ENCODE assay signal across 1 cellular context in the genomic region with DNA sequence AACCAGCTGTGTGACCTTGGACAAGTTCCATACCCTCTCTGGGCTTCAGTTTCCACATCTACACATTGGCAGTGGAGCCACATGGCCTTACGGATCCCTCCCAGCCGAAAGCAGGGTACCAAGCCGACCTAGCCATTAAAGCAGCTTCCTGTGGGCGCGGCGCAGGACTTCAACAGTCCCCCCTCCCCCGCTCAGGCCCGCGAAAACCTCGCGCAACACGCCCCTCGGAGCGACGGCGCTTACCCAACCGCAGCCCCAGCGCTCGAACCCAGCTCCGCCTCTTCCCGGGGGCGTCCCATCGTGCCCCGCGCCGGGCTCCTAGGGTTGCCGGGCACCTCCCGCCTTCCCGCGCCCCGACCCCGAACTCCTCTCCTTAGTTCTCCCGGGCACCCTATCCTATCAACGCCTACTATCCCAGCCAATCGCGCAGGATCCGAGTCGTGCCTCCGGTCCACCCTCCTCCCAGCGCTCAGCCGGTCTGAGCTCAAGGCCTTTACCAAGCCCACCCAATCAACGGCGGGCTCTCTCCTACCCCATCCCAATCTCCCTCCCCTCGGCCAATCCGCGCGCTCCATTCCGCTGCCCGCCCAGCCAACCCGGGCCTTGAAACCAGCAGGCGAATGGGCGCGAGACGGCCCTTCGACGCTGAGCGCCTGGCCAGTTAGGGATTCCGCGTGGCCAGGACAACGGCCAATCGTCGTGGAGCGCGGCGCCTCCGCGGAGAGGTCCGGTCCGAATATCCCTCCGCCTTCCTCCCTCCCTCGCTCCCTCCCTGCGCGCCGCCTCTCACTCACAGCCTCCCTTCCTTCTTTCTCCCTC.
TF ChIP-seq lines count a peak whose summit lies in the region.

A gene (plus strand): TSS at position 767 of the 819 bp plus-strand sequence. CDS start 326 bp downstream, outside the sequence.

TF ChIP-seq in HepG2, 621 proteins besides CTCF, POLR2A, EP300 and RAD21 (continued from another document and continues in another):
- TF ChIP-seq, protein P1, sequence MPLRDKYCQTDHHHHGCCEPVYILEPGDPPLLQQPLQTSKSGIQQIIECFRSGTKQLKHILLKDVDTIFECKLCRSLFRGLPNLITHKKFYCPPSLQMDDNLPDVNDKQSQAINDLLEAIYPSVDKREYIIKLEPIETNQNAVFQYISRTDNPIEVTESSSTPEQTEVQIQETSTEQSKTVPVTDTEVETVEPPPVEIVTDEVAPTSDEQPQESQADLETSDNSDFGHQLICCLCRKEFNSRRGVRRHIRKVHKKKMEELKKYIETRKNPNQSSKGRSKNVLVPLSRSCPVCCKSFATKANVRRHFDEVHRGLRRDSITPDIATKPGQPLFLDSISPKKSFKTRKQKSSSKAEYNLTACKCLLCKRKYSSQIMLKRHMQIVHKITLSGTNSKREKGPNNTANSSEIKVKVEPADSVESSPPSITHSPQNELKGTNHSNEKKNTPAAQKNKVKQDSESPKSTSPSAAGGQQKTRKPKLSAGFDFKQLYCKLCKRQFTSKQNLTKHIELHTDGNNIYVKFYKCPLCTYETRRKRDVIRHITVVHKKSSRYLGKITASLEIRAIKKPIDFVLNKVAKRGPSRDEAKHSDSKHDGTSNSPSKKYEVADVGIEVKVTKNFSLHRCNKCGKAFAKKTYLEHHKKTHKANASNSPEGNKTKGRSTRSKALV (CRISPR knock-in tag; IDR thresholded peaks at IDR 0.05): peak; percentile 22; the same call in 1 of the 2 replicates
- TF ChIP-seq ZFP37 (CRISPR knock-in tag; IDR thresholded peaks at IDR 0.05; ENCODE audit: borderline replicate concordance) (peak; percentile 21), ZFP62 (CRISPR knock-in tag; IDR thresholded peaks at IDR 0.05) (no peak), ZNF225 (CRISPR knock-in tag; IDR thresholded peaks at IDR 0.05) (peak; percentile 44; the same call in 1 of the 2 replicates), ZC3H13 (CRISPR knock-in tag; IDR thresholded peaks at IDR 0.05) (peak; percentile 98), PHF5A (CRISPR knock-in tag; IDR thresholded peaks at IDR 0.05; ENCODE audit: low read depth, unreplicated experiment) (peak; percentile 5), HES4 (CRISPR knock-in tag; IDR thresholded peaks at IDR 0.05; ENCODE audit: borderline replicate concordance) (peak; percentile 75; the same call in 1 of the 2 replicates), ZNF432 (CRISPR knock-in tag; IDR thresholded peaks at IDR 0.05; ENCODE audit: borderline replicate concordance) (no peak), RFXAP (CRISPR knock-in tag; IDR thresholded peaks at IDR 0.05; ENCODE audit: borderline replicate concordance) (peak; percentile 99), SMAD9 (CRISPR knock-in tag; IDR thresholded peaks at IDR 0.05) (no peak), ETV5 (CRISPR knock-in tag; IDR thresholded peaks at IDR 0.05; ENCODE audit: borderline replicate concordance) (peak; percentile 93), ZNF441 (CRISPR knock-in tag; IDR thresholded peaks at IDR 0.05; ENCODE audit: borderline replicate concordance) (peak; percentile 14), HNF4G (IDR thresholded peaks at IDR 0.05; ENCODE audit: borderline replicate concordance, low read depth, low read length) (no peak), HNF4G (CRISPR knock-in tag; IDR thresholded peaks at IDR 0.05; ENCODE audit: borderline replicate concordance, low read depth) (0 out of 2 replicates have a peak, but pooled peaks have one; percentile 47), ZKSCAN8 (CRISPR knock-in tag; IDR thresholded peaks at IDR 0.05; ENCODE audit: borderline replicate concordance) (0 out of 2 replicates have a peak, but pooled peaks have one; percentile 62), ATF1 (CRISPR knock-in tag; IDR thresholded peaks at IDR 0.05) (peak; percentile 89), SAFB2 (CRISPR knock-in tag; IDR thresholded peaks at IDR 0.05; ENCODE audit: borderline replicate concordance, low read depth) (peak; percentile 64; the same call in 1 of the 2 replicates), IKZF1 (IDR thresholded peaks at IDR 0.05) (no peak), ZNF780A (CRISPR knock-in tag; IDR thresholded peaks at IDR 0.05) (0 out of 2 replicates have a peak, but pooled peaks have one; percentile 88), ZBTB1 (CRISPR knock-in tag; IDR thresholded peaks at IDR 0.05; ENCODE audit: borderline replicate concordance) (no peak; the same call in 1 of the 2 replicates)
- TF ChIP-seq, protein P2, sequence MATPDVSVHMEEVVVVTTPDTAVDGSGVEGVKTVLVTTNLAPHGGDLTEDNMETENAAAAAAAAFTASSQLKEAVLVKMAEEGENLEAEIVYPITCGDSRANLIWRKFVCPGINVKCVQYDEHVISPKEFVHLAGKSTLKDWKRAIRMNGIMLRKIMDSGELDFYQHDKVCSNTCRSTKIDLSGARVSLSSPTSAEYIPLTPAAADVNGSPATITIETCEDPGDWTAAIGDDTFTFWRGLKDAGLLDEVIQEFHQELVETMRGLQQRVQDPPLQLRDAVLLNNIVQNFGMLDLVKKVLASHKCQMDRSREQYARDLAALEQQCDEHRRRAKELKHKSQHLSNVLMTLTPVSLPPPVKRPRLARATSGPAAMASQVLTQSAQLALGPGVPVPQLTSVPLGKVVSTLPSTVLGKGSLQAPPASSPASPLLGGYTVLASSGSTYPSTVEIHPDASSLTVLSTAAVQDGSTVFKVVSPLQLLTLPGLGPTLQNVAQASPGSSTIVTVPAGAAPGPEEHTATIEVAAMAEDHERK (CRISPR knock-in tag; IDR thresholded peaks at IDR 0.05; ENCODE audit: low read depth): no peak; the same call in 1 of the 2 replicates
- TF ChIP-seq, protein P3, sequence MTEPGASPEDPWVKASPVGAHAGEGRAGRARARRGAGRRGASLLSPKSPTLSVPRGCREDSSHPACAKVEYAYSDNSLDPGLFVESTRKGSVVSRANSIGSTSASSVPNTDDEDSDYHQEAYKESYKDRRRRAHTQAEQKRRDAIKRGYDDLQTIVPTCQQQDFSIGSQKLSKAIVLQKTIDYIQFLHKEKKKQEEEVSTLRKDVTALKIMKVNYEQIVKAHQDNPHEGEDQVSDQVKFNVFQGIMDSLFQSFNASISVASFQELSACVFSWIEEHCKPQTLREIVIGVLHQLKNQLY (CRISPR knock-in tag; IDR thresholded peaks at IDR 0.05): no peak; the same call in 1 of the 2 replicates
- TF ChIP-seq, protein P4, sequence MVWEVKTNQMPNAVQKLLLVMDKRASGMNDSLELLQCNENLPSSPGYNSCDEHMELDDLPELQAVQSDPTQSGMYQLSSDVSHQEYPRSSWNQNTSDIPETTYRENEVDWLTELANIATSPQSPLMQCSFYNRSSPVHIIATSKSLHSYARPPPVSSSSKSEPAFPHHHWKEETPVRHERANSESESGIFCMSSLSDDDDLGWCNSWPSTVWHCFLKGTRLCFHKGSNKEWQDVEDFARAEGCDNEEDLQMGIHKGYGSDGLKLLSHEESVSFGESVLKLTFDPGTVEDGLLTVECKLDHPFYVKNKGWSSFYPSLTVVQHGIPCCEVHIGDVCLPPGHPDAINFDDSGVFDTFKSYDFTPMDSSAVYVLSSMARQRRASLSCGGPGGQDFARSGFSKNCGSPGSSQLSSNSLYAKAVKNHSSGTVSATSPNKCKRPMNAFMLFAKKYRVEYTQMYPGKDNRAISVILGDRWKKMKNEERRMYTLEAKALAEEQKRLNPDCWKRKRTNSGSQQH (CRISPR knock-in tag; IDR thresholded peaks at IDR 0.05; ENCODE audit: low read depth): peak; percentile 95
- TF ChIP-seq, protein P5, sequence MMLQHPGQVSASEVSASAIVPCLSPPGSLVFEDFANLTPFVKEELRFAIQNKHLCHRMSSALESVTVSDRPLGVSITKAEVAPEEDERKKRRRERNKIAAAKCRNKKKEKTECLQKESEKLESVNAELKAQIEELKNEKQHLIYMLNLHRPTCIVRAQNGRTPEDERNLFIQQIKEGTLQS (CRISPR knock-in tag; IDR thresholded peaks at IDR 0.05): peak; percentile 9; the same call in 1 of the 2 replicates
- TF ChIP-seq, protein P6, sequence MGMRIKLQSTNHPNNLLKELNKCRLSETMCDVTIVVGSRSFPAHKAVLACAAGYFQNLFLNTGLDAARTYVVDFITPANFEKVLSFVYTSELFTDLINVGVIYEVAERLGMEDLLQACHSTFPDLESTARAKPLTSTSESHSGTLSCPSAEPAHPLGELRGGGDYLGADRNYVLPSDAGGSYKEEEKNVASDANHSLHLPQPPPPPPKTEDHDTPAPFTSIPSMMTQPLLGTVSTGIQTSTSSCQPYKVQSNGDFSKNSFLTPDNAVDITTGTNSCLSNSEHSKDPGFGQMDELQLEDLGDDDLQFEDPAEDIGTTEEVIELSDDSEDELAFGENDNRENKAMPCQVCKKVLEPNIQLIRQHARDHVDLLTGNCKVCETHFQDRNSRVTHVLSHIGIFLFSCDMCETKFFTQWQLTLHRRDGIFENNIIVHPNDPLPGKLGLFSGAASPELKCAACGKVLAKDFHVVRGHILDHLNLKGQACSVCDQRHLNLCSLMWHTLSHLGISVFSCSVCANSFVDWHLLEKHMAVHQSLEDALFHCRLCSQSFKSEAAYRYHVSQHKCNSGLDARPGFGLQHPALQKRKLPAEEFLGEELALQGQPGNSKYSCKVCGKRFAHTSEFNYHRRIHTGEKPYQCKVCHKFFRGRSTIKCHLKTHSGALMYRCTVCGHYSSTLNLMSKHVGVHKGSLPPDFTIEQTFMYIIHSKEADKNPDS (CRISPR knock-in tag; IDR thresholded peaks at IDR 0.05): peak; percentile 66
- TF ChIP-seq, protein P7, sequence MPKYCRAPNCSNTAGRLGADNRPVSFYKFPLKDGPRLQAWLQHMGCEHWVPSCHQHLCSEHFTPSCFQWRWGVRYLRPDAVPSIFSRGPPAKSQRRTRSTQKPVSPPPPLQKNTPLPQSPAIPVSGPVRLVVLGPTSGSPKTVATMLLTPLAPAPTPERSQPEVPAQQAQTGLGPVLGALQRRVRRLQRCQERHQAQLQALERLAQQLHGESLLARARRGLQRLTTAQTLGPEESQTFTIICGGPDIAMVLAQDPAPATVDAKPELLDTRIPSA (CRISPR knock-in tag; IDR thresholded peaks at IDR 0.05; ENCODE audit: borderline replicate concordance): no peak
- TF ChIP-seq, protein P8, sequence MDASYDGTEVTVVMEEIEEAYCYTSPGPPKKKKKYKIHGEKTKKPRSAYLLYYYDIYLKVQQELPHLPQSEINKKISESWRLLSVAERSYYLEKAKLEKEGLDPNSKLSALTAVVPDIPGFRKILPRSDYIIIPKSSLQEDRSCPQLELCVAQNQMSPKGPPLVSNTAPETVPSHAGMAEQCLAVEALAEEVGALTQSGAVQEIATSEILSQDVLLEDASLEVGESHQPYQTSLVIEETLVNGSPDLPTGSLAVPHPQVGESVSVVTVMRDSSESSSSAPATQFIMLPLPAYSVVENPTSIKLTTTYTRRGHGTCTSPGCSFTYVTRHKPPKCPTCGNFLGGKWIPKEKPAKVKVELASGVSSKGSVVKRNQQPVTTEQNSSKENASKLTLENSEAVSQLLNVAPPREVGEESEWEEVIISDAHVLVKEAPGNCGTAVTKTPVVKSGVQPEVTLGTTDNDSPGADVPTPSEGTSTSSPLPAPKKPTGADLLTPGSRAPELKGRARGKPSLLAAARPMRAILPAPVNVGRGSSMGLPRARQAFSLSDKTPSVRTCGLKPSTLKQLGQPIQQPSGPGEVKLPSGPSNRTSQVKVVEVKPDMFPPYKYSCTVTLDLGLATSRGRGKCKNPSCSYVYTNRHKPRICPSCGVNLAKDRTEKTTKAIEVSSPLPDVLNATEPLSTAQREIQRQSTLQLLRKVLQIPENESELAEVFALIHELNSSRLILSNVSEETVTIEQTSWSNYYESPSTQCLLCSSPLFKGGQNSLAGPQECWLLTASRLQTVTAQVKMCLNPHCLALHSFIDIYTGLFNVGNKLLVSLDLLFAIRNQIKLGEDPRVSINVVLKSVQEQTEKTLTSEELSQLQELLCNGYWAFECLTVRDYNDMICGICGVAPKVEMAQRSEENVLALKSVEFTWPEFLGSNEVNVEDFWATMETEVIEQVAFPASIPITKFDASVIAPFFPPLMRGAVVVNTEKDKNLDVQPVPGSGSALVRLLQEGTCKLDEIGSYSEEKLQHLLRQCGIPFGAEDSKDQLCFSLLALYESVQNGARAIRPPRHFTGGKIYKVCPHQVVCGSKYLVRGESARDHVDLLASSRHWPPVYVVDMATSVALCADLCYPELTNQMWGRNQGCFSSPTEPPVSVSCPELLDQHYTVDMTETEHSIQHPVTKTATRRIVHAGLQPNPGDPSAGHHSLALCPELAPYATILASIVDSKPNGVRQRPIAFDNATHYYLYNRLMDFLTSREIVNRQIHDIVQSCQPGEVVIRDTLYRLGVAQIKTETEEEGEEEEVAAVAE (CRISPR knock-in tag; IDR thresholded peaks at IDR 0.05; ENCODE audit: borderline replicate concordance): peak; percentile 98
- TF ChIP-seq, protein P9, sequence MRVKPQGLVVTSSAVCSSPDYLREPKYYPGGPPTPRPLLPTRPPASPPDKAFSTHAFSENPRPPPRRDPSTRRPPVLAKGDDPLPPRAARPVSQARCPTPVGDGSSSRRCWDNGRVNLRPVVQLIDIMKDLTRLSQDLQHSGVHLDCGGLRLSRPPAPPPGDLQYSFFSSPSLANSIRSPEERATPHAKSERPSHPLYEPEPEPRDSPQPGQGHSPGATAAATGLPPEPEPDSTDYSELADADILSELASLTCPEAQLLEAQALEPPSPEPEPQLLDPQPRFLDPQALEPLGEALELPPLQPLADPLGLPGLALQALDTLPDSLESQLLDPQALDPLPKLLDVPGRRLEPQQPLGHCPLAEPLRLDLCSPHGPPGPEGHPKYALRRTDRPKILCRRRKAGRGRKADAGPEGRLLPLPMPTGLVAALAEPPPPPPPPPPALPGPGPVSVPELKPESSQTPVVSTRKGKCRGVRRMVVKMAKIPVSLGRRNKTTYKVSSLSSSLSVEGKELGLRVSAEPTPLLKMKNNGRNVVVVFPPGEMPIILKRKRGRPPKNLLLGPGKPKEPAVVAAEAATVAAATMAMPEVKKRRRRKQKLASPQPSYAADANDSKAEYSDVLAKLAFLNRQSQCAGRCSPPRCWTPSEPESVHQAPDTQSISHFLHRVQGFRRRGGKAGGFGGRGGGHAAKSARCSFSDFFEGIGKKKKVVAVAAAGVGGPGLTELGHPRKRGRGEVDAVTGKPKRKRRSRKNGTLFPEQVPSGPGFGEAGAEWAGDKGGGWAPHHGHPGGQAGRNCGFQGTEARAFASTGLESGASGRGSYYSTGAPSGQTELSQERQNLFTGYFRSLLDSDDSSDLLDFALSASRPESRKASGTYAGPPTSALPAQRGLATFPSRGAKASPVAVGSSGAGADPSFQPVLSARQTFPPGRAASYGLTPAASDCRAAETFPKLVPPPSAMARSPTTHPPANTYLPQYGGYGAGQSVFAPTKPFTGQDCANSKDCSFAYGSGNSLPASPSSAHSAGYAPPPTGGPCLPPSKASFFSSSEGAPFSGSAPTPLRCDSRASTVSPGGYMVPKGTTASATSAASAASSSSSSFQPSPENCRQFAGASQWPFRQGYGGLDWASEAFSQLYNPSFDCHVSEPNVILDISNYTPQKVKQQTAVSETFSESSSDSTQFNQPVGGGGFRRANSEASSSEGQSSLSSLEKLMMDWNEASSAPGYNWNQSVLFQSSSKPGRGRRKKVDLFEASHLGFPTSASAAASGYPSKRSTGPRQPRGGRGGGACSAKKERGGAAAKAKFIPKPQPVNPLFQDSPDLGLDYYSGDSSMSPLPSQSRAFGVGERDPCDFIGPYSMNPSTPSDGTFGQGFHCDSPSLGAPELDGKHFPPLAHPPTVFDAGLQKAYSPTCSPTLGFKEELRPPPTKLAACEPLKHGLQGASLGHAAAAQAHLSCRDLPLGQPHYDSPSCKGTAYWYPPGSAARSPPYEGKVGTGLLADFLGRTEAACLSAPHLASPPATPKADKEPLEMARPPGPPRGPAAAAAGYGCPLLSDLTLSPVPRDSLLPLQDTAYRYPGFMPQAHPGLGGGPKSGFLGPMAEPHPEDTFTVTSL (CRISPR knock-in tag; IDR thresholded peaks at IDR 0.05; ENCODE audit: borderline replicate concordance): peak; percentile 79; the same call in 1 of the 2 replicates
- TF ChIP-seq, protein P10, sequence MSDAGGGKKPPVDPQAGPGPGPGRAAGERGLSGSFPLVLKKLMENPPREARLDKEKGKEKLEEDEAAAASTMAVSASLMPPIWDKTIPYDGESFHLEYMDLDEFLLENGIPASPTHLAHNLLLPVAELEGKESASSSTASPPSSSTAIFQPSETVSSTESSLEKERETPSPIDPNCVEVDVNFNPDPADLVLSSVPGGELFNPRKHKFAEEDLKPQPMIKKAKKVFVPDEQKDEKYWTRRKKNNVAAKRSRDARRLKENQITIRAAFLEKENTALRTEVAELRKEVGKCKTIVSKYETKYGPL (CRISPR knock-in tag; IDR thresholded peaks at IDR 0.05): 0 out of 2 replicates have a peak, but pooled peaks have one; percentile 16
